24 cellular contexts compared by ENCODE assay signal in genomic region chr6:23523771-23524170, GRCh38.
DNase-seq lines count a peak whose midpoint lies in the region; FAIRE-seq and TF ChIP-seq lines count a peak whose summit lies in the region.
"Had no signal": no experiment of that assay in that cellular context is flagged by ENCODE, and none has a peak within 500 bp of the region (broad histone marks: within the 10 kb centered on the region; RNA-seq: fewer than 3 reads in every experiment).

No MANE protein-coding gene starts in this region.

- H3K9me3 Mint-ChIP-seq in endothelial cell (ENCODE audit: unreplicated experiment) = no peaks in the 10 kb centered on the region

- FAIRE-seq in D721Med (lab: Jason Lieb, UNC) = peak; percentile 93
- FAIRE-seq: A204.1, GM12891, H1 had no signal

- DNase-seq in D721Med (ENCODE audit: insufficient read length, low spot score) (no peak), NCI-H82 treated with DMSO at 0.1 percent for 48 hours (lab: John Stamatoyannopoulos, UW; ENCODE audit: unreplicated experiment) (peak; percentile 78), endothelial cell (ENCODE audit: low spot score) (no peak), retina (peak; percentile 35), caudate nucleus (lab: John Stamatoyannopoulos, UW) (no peak), hypothalamus (lab: John Stamatoyannopoulos, UW) (no peak), cerebellar cortex (ENCODE audit: low spot score) (no peak)
- DNase-seq: CD4-positive, alpha-beta memory T cell; COR-L47; DMS79 treated with DMSO at 0.1 percent for 48 hours; GF-D8; HCEC 1CT; MM.1S; NCI-H2081; NCI-H345; NCI-H774; PC-9 had no signal

- H3K4me1 Mint-ChIP-seq in endothelial cell (ENCODE audit: unreplicated experiment) = peaks cover 40% of the 10 kb centered on the region
- H3K4me1 Mint-ChIP-seq: CD4-positive, alpha-beta memory T cell; IgD-negative memory B cell had no signal

- H3K4me3 Mint-ChIP-seq in endothelial cell (ENCODE audit: unreplicated experiment) = peak overlapping the region; percentile 87
- H3K4me3 Mint-ChIP-seq: CD4-positive, alpha-beta memory T cell; IgD-negative memory B cell had no signal

- H3K27ac Mint-ChIP-seq in endothelial cell (ENCODE audit: unreplicated experiment) = peak overlapping the region; percentile 91
- H3K27ac Mint-ChIP-seq: CD4-positive, alpha-beta memory T cell; IgD-negative memory B cell had no signal

- TF ChIP-seq CTCF in D721Med (IDR thresholded peaks at IDR 0.05; ENCODE audit: insufficient read depth, missing control alignments) (no peak), endothelial cell (IDR thresholded peaks at IDR 0.05; ENCODE audit: unreplicated experiment) (no peak)

- H3K27me3 Mint-ChIP-seq in endothelial cell (ENCODE audit: unreplicated experiment) = peaks cover 1% of the 10 kb centered on the region
- H3K27me3 Mint-ChIP-seq: CD4-positive, alpha-beta memory T cell; IgD-negative memory B cell had no signal

- H3K36me3 Mint-ChIP-seq in endothelial cell (ENCODE audit: low read depth, unreplicated experiment) = peaks cover 5% of the 10 kb centered on the region
- H3K36me3 Mint-ChIP-seq: IgD-negative memory B cell had no signal

- H3K27ac ChIP-seq in caudate nucleus (ENCODE audit: low read depth, low read length) = no peak overlapping the region
- H3K27ac ChIP-seq: BLaER1 treated with 17β-estradiol and CSF1 and Interleukin-3, amounts not matched to agents 10 nM and 100 nM; HL-60; KMS-11; PC-9 had no signal

Comparison
In these comparisons a context has a peak if more than half of its experiments do, and no peak if none do; other contexts are left out.
1. DNase-seq: peak in NCI-H82 treated with DMSO at 0.1 percent for 48 hours (single experiment) and retina (single experiment); none in D721Med (single experiment), endothelial cell (single experiment), caudate nucleus (0 of 61), hypothalamus (0 of 51) and cerebellar cortex (single experiment).